ENCODE assay signal across 8 cellular contexts in the genomic region with DNA sequence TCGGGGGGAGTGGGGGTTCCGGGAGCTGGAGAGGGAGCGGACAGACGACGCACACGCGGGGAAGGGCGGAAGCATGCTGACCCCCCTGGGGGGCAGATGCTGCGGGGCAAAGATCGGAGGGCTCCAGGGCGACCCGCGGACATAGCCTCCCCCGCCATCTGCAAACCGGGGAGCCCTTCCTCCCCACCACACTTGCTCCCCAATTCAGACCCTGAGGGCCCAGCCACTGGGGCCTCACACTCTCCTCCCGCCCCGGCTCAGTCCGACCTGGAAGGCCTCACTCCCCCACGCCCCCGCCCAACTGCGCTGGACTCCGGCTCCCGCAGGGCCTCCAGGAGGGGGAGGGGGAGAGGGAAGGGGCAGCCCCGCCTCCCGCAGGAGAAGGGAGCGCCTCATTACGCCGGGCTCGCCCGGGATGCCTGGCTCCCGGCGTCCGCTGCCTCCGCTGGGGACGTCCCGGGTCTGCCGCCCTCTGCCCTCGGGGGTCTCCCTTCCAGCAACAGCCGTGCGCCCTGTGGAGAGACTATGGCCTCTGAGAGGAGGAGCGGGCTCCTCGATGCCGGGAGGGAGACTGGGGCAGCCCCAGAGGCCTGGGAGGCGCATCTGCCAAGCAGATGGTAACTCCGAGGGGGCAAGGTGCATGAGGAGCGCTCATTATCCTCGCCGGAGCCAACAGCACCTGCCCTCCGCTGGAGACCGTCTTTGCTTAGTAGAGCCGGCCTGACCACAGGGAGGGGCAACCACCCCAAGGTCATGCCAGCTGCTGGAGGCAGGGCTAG. TPM values are rescaled to one million over a fixed set of nuclear protein-coding genes. Genes with fewer than 3 reads are reported as not detected.
DNase-seq lines count a peak whose midpoint lies in the region; ATAC-seq and TF ChIP-seq lines count a peak whose summit lies in the region.

No MANE protein-coding gene starts in this region.

- peak overlapping the region; percentile 96 for H3K4me2 ChIP-seq in parathyroid adenoma (ENCODE audit: low read length)

- H3K4me3 ChIP-seq in adrenal gland (peak overlapping the region in 2 of 4 donors; percentile 78 to 89), heart right ventricle (peak overlapping the region; percentile 40 to 71 (median 58)), parathyroid adenoma (ENCODE audit: low read depth, low read length) (peak overlapping the region; percentile 81)

- intact Hi-C loops in adrenal gland (cut with DNase I): no loop called here
- intact Hi-C loops in heart right ventricle (cut with DNase I): loop anchor here in 3 of 10 donors (5.0 to 10.0 kb wide), 3 partner anchors 54 to 124 kb away; no protein-coding TSS in a partner anchor

- DNase-seq in DMS53 (lab: John Stamatoyannopoulos, UW): peak; percentile 98
- DNase-seq in NCI-H1930 (lab: John Stamatoyannopoulos, UW): peak; percentile 27 to 48
- DNase-seq in adrenal gland: peak; percentile 85 to 90 (median 88)
- DNase-seq in heart right ventricle: peak; percentile 78 to 79
- no peak for DNase-seq in SIG-M5 treated with dmso at 0.1 percent for 504 hours (lab: John Stamatoyannopoulos, UW; ENCODE audit: unreplicated experiment)

- H3K36me3 ChIP-seq in adrenal gland (replicated peaks in 1 of 2) (no peaks in the 10 kb centered on the region), heart right ventricle (no peaks in the 10 kb centered on the region), parathyroid adenoma (ENCODE audit: control insufficient read depth, insufficient read depth, low read length) (no peaks in the 10 kb centered on the region)

- TF ChIP-seq CTCF in adrenal gland (IDR thresholded peaks at IDR 0.05): peak in 1 of 6 experiments; percentile 1
- no peak for TF ChIP-seq CTCF in heart right ventricle (IDR thresholded peaks at IDR 0.05)
- TF ChIP-seq CTCF in parathyroid adenoma (IDR thresholded peaks at IDR 0.05): no peak

- H3K4me1 ChIP-seq in adrenal gland (replicated peaks in 1 of 2) (peaks cover 13 to 14% of the 10 kb centered on the region in 2 donors), heart right ventricle (peaks cover 3 to 35% (median 17%) of the 10 kb centered on the region in 9 donors), parathyroid adenoma (peaks cover 3% of the 10 kb centered on the region)

- H3K9ac ChIP-seq in parathyroid adenoma: peak overlapping the region; percentile 80

- peak overlapping the region; percentile 84 for H2AFZ ChIP-seq in parathyroid adenoma

- ATAC-seq in heart right ventricle (peak; percentile 70 to 91 (median 80)), HG03442 (IDR thresholded peaks at IDR 0.05; ENCODE audit: unreplicated experiment) (no peak), GM21723 (IDR thresholded peaks at IDR 0.05; ENCODE audit: unreplicated experiment) (no peak)

- WGBS in adrenal gland, 4 donors: 1 to 4% (median 2%) methylated on average over 9 to 51 of the region's 51 CpGs
- WGBS in heart right ventricle, 2 donors: 2% methylated on average over 32 to 51 of the region's 51 CpGs

- H3K27me3 ChIP-seq in adrenal gland: no peaks in the 10 kb centered on the region
- H3K27me3 ChIP-seq in heart right ventricle: peaks cover 15 to 70% (median 57%) of the 10 kb centered on the region in 7 donors
- no peaks in the 10 kb centered on the region for H3K27me3 ChIP-seq in parathyroid adenoma (ENCODE audit: control insufficient read depth, insufficient read depth, low read length)

- H3K27ac ChIP-seq in adrenal gland (peak overlapping the region; percentile 60 to 96 (median 85)), heart right ventricle (peak overlapping the region; percentile 56 to 87 (median 80)), parathyroid adenoma (peak overlapping the region; percentile 98)

- no peaks in the 10 kb centered on the region for H3K79me2 ChIP-seq in parathyroid adenoma

- no peaks in the 10 kb centered on the region for H3K9me3 ChIP-seq in adrenal gland (replicated peaks in 1 of 3)
- no peaks in the 10 kb centered on the region for H3K9me3 ChIP-seq in heart right ventricle
- no peaks in the 10 kb centered on the region for H3K9me3 ChIP-seq in parathyroid adenoma (ENCODE audit: control insufficient read depth, low read length)

- TF ChIP-seq POLR2A in adrenal gland (IDR thresholded peaks at IDR 0.05): peak in 1 of 2 donors; percentile 55

RNA-seq across cellular contexts. Expression of gene CAMK2N1, which starts 0.6 kb away (rescaled TPM):
- total RNA-seq in adrenal gland: 10 to 100 TPM; 13.0 to 68.7 (median 38.0) TPM
- 10 to 100 TPM; 25.6 to 36.1 (median 33.9) TPM for polyA plus RNA-seq in adrenal gland
- 10 to 100 TPM in 4 of 10 donors, 1 to 10 TPM in 6; 4.0 to 12.9 (median 8.5) TPM for total RNA-seq in heart right ventricle
- 10 to 100 TPM in 1 of 2 donors, 1 to 10 TPM in 1; 4.7 to 10.6 TPM for polyA plus RNA-seq in heart right ventricle

RNA-seq across cellular contexts. Expression of gene MUL1, which starts 21.3 kb away (rescaled TPM):
- total RNA-seq in adrenal gland: 10 to 100 TPM; 27.9 to 48.0 (median 39.3) TPM
- 10 to 100 TPM in 1 of 3 donors, 1 to 10 TPM in 2; 3.7 to 21.3 (median 5.3) TPM for polyA plus RNA-seq in adrenal gland
- total RNA-seq in heart right ventricle: 10 to 100 TPM; 33.7 to 60.3 (median 43.2) TPM
- 10 to 100 TPM in 1 of 2 donors, 1 to 10 TPM in 1; 7.6 to 36.4 TPM for polyA plus RNA-seq in heart right ventricle

Comparison
In these comparisons a context has a peak if more than half of its experiments do, and no peak if none do; other contexts are left out.
1. ATAC-seq: peak in heart right ventricle (8 of 8); none in HG03442 (single experiment) and GM21723 (single experiment).
2. Peak in every context shown above with its lines, with median percentiles within 50 percentile points of each other: H3K27ac ChIP-seq.